ENCODE assay signal across 9 cellular contexts in the genomic region with DNA sequence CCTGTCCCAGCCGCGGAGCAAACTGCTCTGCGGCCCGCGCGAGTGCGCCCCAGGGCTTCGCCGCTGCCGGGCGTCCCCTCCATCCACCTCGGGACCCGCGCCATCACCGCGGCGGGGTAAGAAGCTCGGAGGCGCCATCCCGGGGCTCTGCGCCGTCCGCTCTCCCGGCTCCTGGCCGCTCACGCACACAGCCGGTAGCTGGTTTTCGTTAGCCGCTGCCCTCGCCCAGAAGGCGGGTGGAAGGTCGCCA. TPM values are rescaled to one million over a fixed set of nuclear protein-coding genes. Genes with fewer than 3 reads are reported as not detected.
DNase-seq lines count a peak whose midpoint lies in the region; ATAC-seq, FAIRE-seq and TF ChIP-seq lines count a peak whose summit lies in the region.
"Had no signal": no experiment of that assay in that cellular context is flagged by ENCODE, and none has a peak within 500 bp of the region (broad histone marks: within the 10 kb centered on the region; RNA-seq: fewer than 3 reads in every experiment).

No MANE protein-coding gene starts in this region.

- intact Hi-C loops in HepG2 (cut with micrococcal nuclease; ENCODE audit: unreplicated experiment): loop anchor here (1.0 to 10.0 kb wide), 3 partner anchors 10 to 649 kb away; a partner anchor contains a TSS

- H3K27ac ChIP-seq in HepG2 (ENCODE audit: extremely low read length, insufficient read depth, low read length): peak overlapping the region; percentile 61

- in situ Hi-C loops in HepG2 (cut with HindIII; ENCODE audit: extremely low pct_ligation_motif_present, low pct_unique_long_range_greater_than_20kb): loop anchor here (10.0 to 25.0 kb wide), 2 partner anchors 296 to 499 kb away; no protein-coding TSS in a partner anchor

- peak overlapping the region; percentile 98 for H3K4me2 ChIP-seq in HepG2 (ENCODE audit: low read depth, low read length)

- no peak for TF ChIP-seq POLR2A in HepG2 (IDR thresholded peaks at IDR 0.05; ENCODE audit: insufficient read depth in 1 of 2, low read depth in 2 of 2, low read length in 2 of 2)

- H3K4me3 ChIP-seq in HepG2 (replicated peaks in 1 of 3; ENCODE audit: insufficient read depth in 1 of 3, low read depth in 2 of 3, low read length in 3 of 3): peak overlapping the region; percentile 63 to 87 (median 87)

- peak overlapping the region; percentile 81 for H3K4me3 Mint-ChIP-seq in activated naive CD4-positive, alpha-beta T cell treated with anti-CD3 and anti-CD28 coated beads, Interleukin-2, amount 50 U/mL, for 24 hours
- H3K4me3 Mint-ChIP-seq in activated naive CD8-positive, alpha-beta T cell: peak overlapping the region; percentile 83
- H3K4me3 Mint-ChIP-seq in type B pancreatic cell: peak overlapping the region; percentile 85

- H3K36me3 ChIP-seq in HepG2 (replicated peaks in 1 of 2; ENCODE audit: control insufficient read depth in 1 of 2, insufficient read depth in 2 of 2, low read length in 2 of 2): no peaks in the 10 kb centered on the region; a peak in 1 of 5 replicates

- WGBS in HepG2 (ENCODE audit: low lambda C conversion rate): 2% methylated on average over 20 of the region's 32 CpGs

- H3K4me1 ChIP-seq in HepG2 (ENCODE audit: insufficient read depth, low read length): peaks cover 54% of the 10 kb centered on the region

- TSS peak; percentile 56 for BruUV-seq in HepG2 (replicated peaks; lab: Mats Ljungman, UMichigan)

- peak; percentile 35 for ATAC-seq in HepG2

- no peak overlapping the region for H2AFZ ChIP-seq in HepG2 (ENCODE audit: low read length)

- H3K27me3 ChIP-seq in HepG2 (ENCODE audit: control insufficient read depth in 1 of 2, insufficient read depth in 2 of 2, low read length in 2 of 2): peaks cover 20 to 43% of the 10 kb centered on the region in 2 experiments; a peak in 4 of 5 replicates

- H4K20me1 ChIP-seq in HepG2 (ENCODE audit: insufficient read depth, low read length): no peaks in the 10 kb centered on the region

- POLR2A ChIA-PET in HepG2 (lab: Yijun Ruan, JAX): interaction anchor here (0.7 to 8.5 kb wide), 13 partner anchors 9 to 371 kb away, joined by 3 to 216 read pairs (median 5); a partner anchor contains a TSS

- 0 out of 2 replicates have a peak, but pooled peaks have one; percentile 21 for TF ChIP-seq CTCF in HepG2 (CRISPR knock-in tag; IDR thresholded peaks at IDR 0.05)
- no peak for TF ChIP-seq CTCF in type B pancreatic cell (conservative IDR thresholded peaks at IDR 0.05)

- no peaks in the 10 kb centered on the region for H3K9me3 Mint-ChIP-seq in activated naive CD4-positive, alpha-beta T cell treated with anti-CD3 and anti-CD28 coated beads, Interleukin-2, amount 50 U/mL, for 24 hours
- no peaks in the 10 kb centered on the region for H3K9me3 Mint-ChIP-seq in activated naive CD8-positive, alpha-beta T cell (ENCODE audit: low read depth)
- H3K9me3 Mint-ChIP-seq in type B pancreatic cell: no peaks in the 10 kb centered on the region

- TF ChIP-seq EP300 in HepG2 (IDR thresholded peaks at IDR 0.05; ENCODE audit: low read depth in 2 of 2, low read length in 2 of 2): no peak
- no peak for TF ChIP-seq EP300 in HepG2 (CRISPR knock-in tag; IDR thresholded peaks at IDR 0.05; ENCODE audit: borderline replicate concordance)

- no peak for TF ChIP-seq RAD21 in HepG2 (CRISPR knock-in tag; IDR thresholded peaks at IDR 0.05)

- peaks cover 12% of the 10 kb centered on the region for H3K4me1 Mint-ChIP-seq in activated naive CD4-positive, alpha-beta T cell treated with anti-CD3 and anti-CD28 coated beads, Interleukin-2, amount 50 U/mL, for 24 hours
- H3K4me1 Mint-ChIP-seq in activated naive CD8-positive, alpha-beta T cell (ENCODE audit: low read depth): peaks cover 13% of the 10 kb centered on the region
- H3K4me1 Mint-ChIP-seq in type B pancreatic cell (ENCODE audit: unreplicated experiment): peaks cover 4% of the 10 kb centered on the region

- FAIRE-seq in HepG2 (lab: Jason Lieb, UNC): no peak
- FAIRE-seq: G401.6 had no signal

- no peak for DNase-seq in activated naive CD4-positive, alpha-beta T cell treated with Interleukin-2 at 50 U/mL for 16 hours
- DNase-seq in HepG2 (ENCODE audit: low spot score) (no peak), type B pancreatic cell (ENCODE audit: extremely low spot score, unreplicated experiment) (no peak), HK-2 (ENCODE audit: unreplicated experiment) (no peak), OCI-M2 (lab: John Stamatoyannopoulos, UW; ENCODE audit: unreplicated experiment) (no peak)
- DNase-seq in effector CD8-positive, alpha-beta T cell (lab: John Stamatoyannopoulos, UW): no peak

- H3K27ac Mint-ChIP-seq in activated naive CD4-positive, alpha-beta T cell treated with anti-CD3 and anti-CD28 coated beads, Interleukin-2, amount 50 U/mL, for 24 hours: no peak overlapping the region
- no peak overlapping the region for H3K27ac Mint-ChIP-seq in activated naive CD8-positive, alpha-beta T cell
- H3K27ac Mint-ChIP-seq in type B pancreatic cell: no peak overlapping the region

- peak overlapping the region; percentile 35; the same call in 1 of the 2 replicates for H3K9ac ChIP-seq in HepG2 (ENCODE audit: insufficient read depth, low read depth, low read length)

- H3K79me2 ChIP-seq in HepG2 (ENCODE audit: insufficient read depth, low read length): peaks cover 17% of the 10 kb centered on the region

- H3K27me3 Mint-ChIP-seq in activated naive CD4-positive, alpha-beta T cell treated with anti-CD3 and anti-CD28 coated beads, Interleukin-2, amount 50 U/mL, for 24 hours: peaks cover 36% of the 10 kb centered on the region
- H3K27me3 Mint-ChIP-seq in activated naive CD8-positive, alpha-beta T cell: peaks cover 30% of the 10 kb centered on the region
- peaks cover 90% of the 10 kb centered on the region for H3K27me3 Mint-ChIP-seq in type B pancreatic cell

- no peaks in the 10 kb centered on the region for H3K36me3 Mint-ChIP-seq in activated naive CD4-positive, alpha-beta T cell treated with anti-CD3 and anti-CD28 coated beads, Interleukin-2, amount 50 U/mL, for 24 hours
- H3K36me3 Mint-ChIP-seq in activated naive CD8-positive, alpha-beta T cell: no peaks in the 10 kb centered on the region
- no peaks in the 10 kb centered on the region for H3K36me3 Mint-ChIP-seq in type B pancreatic cell

- CTCF ChIA-PET in HepG2 (lab: Yijun Ruan, JAX; ENCODE audit: low intra/inter-chr PET ratio, low total read pairs): interaction anchor here (2.0 kb wide), 1 partner anchor 10 kb away, joined by 12 read pairs; no protein-coding TSS in a partner anchor

- H3K9me3 ChIP-seq in HepG2 (ENCODE audit: low read length): no peaks in the 10 kb centered on the region

TF ChIP-seq in HepG2, 621 proteins besides CTCF, POLR2A, EP300 and RAD21 (continues in another document):
- TF ChIP-seq STAG1 (CRISPR knock-in tag; IDR thresholded peaks at IDR 0.05): no peak

RNA-seq across cellular contexts. Expression of a gene that starts 0.9 kb away (rescaled TPM):
- total RNA-seq in HepG2 (2016; rRNA removed; fragmentation: Illumina TruSeq; extraction: Trizol) (10.2 and 15.0 TPM in 2 replicates), type B pancreatic cell (ENCODE audit: low replicate concordance) (0.31 and 24.3 TPM in 2 replicates)
- 1.6 and 1.8 TPM in 2 replicates for total RNA-seq in HepG2 (2016; cell fraction: cytosol; rRNA removed; fragmentation: Illumina TruSeq; extraction: Trizol; ENCODE audit: low read depth)
- total RNA-seq in HepG2 (2016; cell fraction: insoluble cytoplasmic fraction; rRNA removed; fragmentation: Illumina TruSeq; extraction: Trizol): 9.2 and 15.1 TPM in 2 replicates
- total RNA-seq in HepG2 (2016; cell fraction: membrane; rRNA removed; fragmentation: Illumina TruSeq; extraction: Trizol): 5.3 and 5.6 TPM in 2 replicates
- 16.7 and 18.1 TPM in 2 replicates for total RNA-seq in HepG2 (2016; cell fraction: nucleus; rRNA removed; fragmentation: Illumina TruSeq; extraction: Trizol)
- polyA plus RNA-seq in HepG2 (2011; rRNA removed): 1.6 and 3.0 TPM in 2 replicates
- polyA plus RNA-seq in HepG2 (2011; cell fraction: cytosol; rRNA removed): 1.5 and 1.9 TPM in 2 replicates
- 6.3 and 9.6 TPM in 2 replicates for polyA plus RNA-seq in HepG2 (2011; cell fraction: nucleus; rRNA removed)
- 4.5 and 5.8 TPM in 2 replicates for polyA plus RNA-seq in HepG2 (2012)
- polyA plus RNA-seq in HepG2 (2016; cell fraction: cytosol; fragmentation: Illumina TruSeq; extraction: Trizol; ENCODE audit: low read depth): 0.75 and 0.80 TPM in 2 replicates
- polyA plus RNA-seq in HepG2 (2016; cell fraction: insoluble cytoplasmic fraction; fragmentation: Illumina TruSeq; extraction: Trizol; ENCODE audit: low read depth): 5.6 and 5.9 TPM in 2 replicates
- 2.3 and 2.7 TPM in 2 replicates for polyA plus RNA-seq in HepG2 (2016; cell fraction: membrane; fragmentation: Illumina TruSeq; extraction: Trizol; ENCODE audit: low read depth)
- polyA plus RNA-seq in HepG2 (2016; cell fraction: nucleus; fragmentation: Illumina TruSeq; extraction: Trizol; ENCODE audit: insufficient read depth, low read depth): 19.8 and 21.2 TPM in 2 replicates
- polyA minus RNA-seq in HepG2 (2011; rRNA and poly(A)+ RNA removed; ENCODE audit: low replicate concordance): 5.0 TPM in 1 of 2 replicates, not detected in the other
- polyA minus RNA-seq in HepG2 (2011; cell fraction: cytosol; rRNA and poly(A)+ RNA removed): 2.5 and 4.1 TPM in 2 replicates
- polyA minus RNA-seq in HepG2 (2011; cell fraction: nucleus; rRNA and poly(A)+ RNA removed): 2.4 and 4.5 TPM in 2 replicates

RNA-seq across cellular contexts. Expression of a gene that starts 15.1 kb away (rescaled TPM):
- total RNA-seq in HepG2 (2016; rRNA removed; fragmentation: Illumina TruSeq; extraction: Trizol): 22.0 and 22.8 TPM in 2 replicates
- 4.7 and 4.9 TPM in 2 replicates for total RNA-seq in HepG2 (2016; cell fraction: cytosol; rRNA removed; fragmentation: Illumina TruSeq; extraction: Trizol; ENCODE audit: low read depth)
- total RNA-seq in HepG2 (2016; cell fraction: insoluble cytoplasmic fraction; rRNA removed; fragmentation: Illumina TruSeq; extraction: Trizol): 18.5 and 23.5 TPM in 2 replicates
- total RNA-seq in HepG2 (2016; cell fraction: membrane; rRNA removed; fragmentation: Illumina TruSeq; extraction: Trizol): 12.9 and 13.2 TPM in 2 replicates
- total RNA-seq in HepG2 (2016; cell fraction: nucleus; rRNA removed; fragmentation: Illumina TruSeq; extraction: Trizol): 16.8 and 19.0 TPM in 2 replicates
- 15.2 and 17.3 TPM in 2 replicates for polyA plus RNA-seq in HepG2 (2011; rRNA removed)
- polyA plus RNA-seq in HepG2 (2011; cell fraction: cytosol; rRNA removed): 9.2 and 11.9 TPM in 2 replicates
- 20.1 and 23.4 TPM in 2 replicates for polyA plus RNA-seq in HepG2 (2011; cell fraction: nucleus; rRNA removed)
- 13.4 and 14.5 TPM in 2 replicates for polyA plus RNA-seq in HepG2 (2012)
- 5.3 and 5.4 TPM in 2 replicates for polyA plus RNA-seq in HepG2 (2016; cell fraction: cytosol; fragmentation: Illumina TruSeq; extraction: Trizol; ENCODE audit: low read depth)
- polyA plus RNA-seq in HepG2 (2016; cell fraction: insoluble cytoplasmic fraction; fragmentation: Illumina TruSeq; extraction: Trizol; ENCODE audit: low read depth): 19.1 and 22.3 TPM in 2 replicates
- polyA plus RNA-seq in HepG2 (2016; cell fraction: membrane; fragmentation: Illumina TruSeq; extraction: Trizol; ENCODE audit: low read depth): 8.7 and 10.7 TPM in 2 replicates
- 19.4 and 22.9 TPM in 2 replicates for polyA plus RNA-seq in HepG2 (2016; cell fraction: nucleus; fragmentation: Illumina TruSeq; extraction: Trizol; ENCODE audit: insufficient read depth, low read depth)
- polyA minus RNA-seq in HepG2 (2011; rRNA and poly(A)+ RNA removed; ENCODE audit: low replicate concordance): 14.3 and 29.5 TPM in 2 replicates
- polyA minus RNA-seq in HepG2 (2011; cell fraction: cytosol; rRNA and poly(A)+ RNA removed): 11.9 and 13.8 TPM in 2 replicates
- polyA minus RNA-seq in HepG2 (2011; cell fraction: nucleus; rRNA and poly(A)+ RNA removed): 28.6 and 28.8 TPM in 2 replicates
- total RNA-seq in type B pancreatic cell (ENCODE audit: low replicate concordance): 22.1 and 24.3 TPM in 2 replicates
